Comparison of ENCODE assay signal across 8 cellular contexts in the genomic region with DNA sequence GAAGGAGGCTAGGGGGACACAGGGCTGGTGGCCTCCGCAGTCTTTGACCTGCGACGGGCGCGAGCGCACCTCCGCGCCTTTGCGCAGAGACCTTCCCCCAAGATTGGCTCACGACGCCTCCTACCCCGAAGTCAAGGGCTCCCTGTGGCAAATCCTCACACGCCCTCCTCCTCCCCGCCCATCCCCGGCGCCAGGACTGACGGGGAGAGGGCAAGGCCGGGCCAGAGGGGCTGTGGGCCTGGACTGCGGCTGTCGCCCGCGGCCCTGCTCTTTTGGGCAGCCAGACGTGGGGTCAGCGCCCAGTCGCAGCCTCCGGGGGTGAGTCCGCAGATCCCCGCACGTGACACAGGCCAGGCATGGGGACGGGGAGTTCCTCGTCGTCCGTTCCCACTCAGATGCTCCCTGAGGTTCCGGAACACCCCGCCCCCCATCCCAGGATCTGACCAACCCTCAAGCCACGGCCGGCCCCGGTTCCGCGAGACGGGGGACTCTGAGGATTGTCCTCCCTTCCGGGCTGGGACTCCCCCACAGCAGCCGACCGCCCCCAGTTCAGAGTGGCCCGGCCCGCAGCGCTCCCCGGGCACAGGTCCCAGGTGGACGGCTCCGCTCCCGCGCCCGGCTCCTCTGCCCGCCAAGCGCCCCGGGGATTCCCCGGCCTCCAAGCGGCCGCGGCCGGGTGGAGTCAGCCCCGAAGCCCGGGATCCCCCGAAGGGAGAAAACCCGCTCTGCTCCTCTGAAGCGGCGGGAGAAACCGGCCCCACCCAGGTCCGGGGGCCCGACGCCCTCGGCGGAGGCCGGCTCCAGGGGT.
DNase-seq lines count a peak whose midpoint lies in the region; ATAC-seq and TF ChIP-seq lines count a peak whose summit lies in the region.

No MANE protein-coding gene starts in this region.

- H3K9me3 ChIP-seq in OCI-LY3 (ENCODE audit: insufficient read depth, low read length), result no peaks in the 10 kb centered on the region

- intact Hi-C loops in posterior cingulate gyrus (cut with DNase I), result no loop called here

- no peaks in the 10 kb centered on the region for H3K27me3 ChIP-seq in OCI-LY3 (ENCODE audit: low read depth, low read length)

- no peak for TF ChIP-seq CTCF in OCI-LY3 (IDR thresholded peaks at IDR 0.05; ENCODE audit: low read depth, low read length)

- no peak overlapping the region for H2AFZ ChIP-seq in OCI-LY3 (ENCODE audit: low read depth, low read length)

- peak overlapping the region; percentile 93 for H3K27ac ChIP-seq in OCI-LY3 (ENCODE audit: low read length)

- peaks cover 4% of the 10 kb centered on the region for H3K36me3 Mint-ChIP-seq in activated naive CD8-positive, alpha-beta T cell treated with anti-CD3 and anti-CD28 coated beads, Interleukin-2, amount 50 U/mL, for 24 hours (ENCODE audit: low read depth)

- no peaks in the 10 kb centered on the region for H3K9me3 Mint-ChIP-seq in activated naive CD8-positive, alpha-beta T cell treated with anti-CD3 and anti-CD28 coated beads, Interleukin-2, amount 50 U/mL, for 24 hours

- peak overlapping the region; percentile 90 for H3K4me3 ChIP-seq in OCI-LY3 (ENCODE audit: low read length)

- H3K27me3 Mint-ChIP-seq in activated naive CD8-positive, alpha-beta T cell treated with anti-CD3 and anti-CD28 coated beads, Interleukin-2, amount 50 U/mL, for 24 hours, result peaks cover 20% of the 10 kb centered on the region

- H3K4me1 Mint-ChIP-seq in activated naive CD8-positive, alpha-beta T cell treated with anti-CD3 and anti-CD28 coated beads, Interleukin-2, amount 50 U/mL, for 24 hours, result peaks cover 31% of the 10 kb centered on the region

- H3K4me3 Mint-ChIP-seq in activated naive CD8-positive, alpha-beta T cell treated with anti-CD3 and anti-CD28 coated beads, Interleukin-2, amount 50 U/mL, for 24 hours, result peak overlapping the region; percentile 90

- H3K4me1 ChIP-seq in OCI-LY3 (ENCODE audit: low read length), result peaks cover 66% of the 10 kb centered on the region

- H3K4me2 ChIP-seq in OCI-LY3 (ENCODE audit: low read length), result peak overlapping the region; percentile 95

- H3K27ac Mint-ChIP-seq in activated naive CD8-positive, alpha-beta T cell treated with anti-CD3 and anti-CD28 coated beads, Interleukin-2, amount 50 U/mL, for 24 hours, result peak overlapping the region; percentile 27

- H3K79me2 ChIP-seq in OCI-LY3 (ENCODE audit: low read length), result peaks cover 46% of the 10 kb centered on the region

- ATAC-seq in GM18498 (IDR thresholded peaks at IDR 0.05; ENCODE audit: unreplicated experiment) (peak; percentile 33), HG02623 (IDR thresholded peaks at IDR 0.05; ENCODE audit: unreplicated experiment) (peak; percentile 29)
- peak; percentile 53 for ATAC-seq in activated naive CD8-positive, alpha-beta T cell treated with anti-CD3 and anti-CD28 coated beads, Interleukin-2, amount 50 U/mL, for 24 hours

- H4K20me1 ChIP-seq in OCI-LY3 (ENCODE audit: insufficient read depth, low read length), result peaks cover 31% of the 10 kb centered on the region

- DNase-seq in activated naive CD8-positive, alpha-beta T cell treated with anti-CD3 and anti-CD28 coated beads, Interleukin-2, amount 50 U/mL, for 24 hours, result peak; percentile 72
- DNase-seq in iPS-NIHi11 (ENCODE audit: low spot score) (peak; percentile 61), posterior cingulate gyrus (no peak), NCI-H187 (lab: John Stamatoyannopoulos, UW) (no peak)
- DNase-seq in stimulated activated CD4-positive, alpha-beta T cell treated with anti-CD3 and anti-CD28 coated beads, Interleukin-1b, Interleukin-23, amount 100 ng/mL, for 24 hours (ENCODE audit: low read depth in 4 of 4, low spot score in 1 of 4), result peak in 3 of 4 experiments; percentile 22 to 45 (median 29)

- peak overlapping the region; percentile 91 for H3K9ac ChIP-seq in OCI-LY3 (ENCODE audit: low read length)

- H3K36me3 ChIP-seq in OCI-LY3 (replicated peaks; ENCODE audit: low read depth, low read length), result peaks cover 28% of the 10 kb centered on the region

Comparison
In these comparisons a context has a peak if more than half of its experiments do, and no peak if none do; other contexts are left out.
1. DNase-seq: peak in activated naive CD8-positive, alpha-beta T cell treated with anti-CD3 and anti-CD28 coated beads, Interleukin-2, amount 50 U/mL, for 24 hours (single experiment), iPS-NIHi11 (single experiment) and stimulated activated CD4-positive, alpha-beta T cell treated with anti-CD3 and anti-CD28 coated beads, Interleukin-1b, Interleukin-23, amount 100 ng/mL, for 24 hours (3 of 4); none in posterior cingulate gyrus (0 of 10) and NCI-H187 (0 of 2).
2. Peak in every context shown above with its lines, with median percentiles within 50 percentile points of each other: ATAC-seq.